Comparison of ENCODE assay signal across 8 cellular contexts in the genomic region with DNA sequence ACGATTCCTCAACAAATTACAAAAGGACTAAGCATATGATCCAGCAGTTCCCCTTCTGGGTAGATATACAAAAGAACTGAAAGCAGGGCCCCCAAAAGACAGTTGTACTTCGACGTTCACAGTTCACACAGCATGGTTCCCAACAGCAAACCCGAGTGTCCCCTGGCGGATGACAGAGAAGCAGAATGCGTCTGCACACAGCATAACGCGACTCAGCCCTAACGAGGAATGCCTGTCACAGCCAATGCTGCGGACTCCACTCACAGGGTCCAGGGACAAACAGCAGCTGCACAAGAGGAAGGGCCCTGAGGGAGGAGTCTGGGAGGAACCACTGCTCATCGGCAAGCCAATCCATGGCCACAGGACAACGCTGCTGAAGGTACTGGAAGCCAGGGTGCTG.
DNase-seq lines count a peak whose midpoint lies in the region; ATAC-seq and TF ChIP-seq lines count a peak whose summit lies in the region.

No MANE protein-coding gene starts in this region.

- no peaks in the 10 kb centered on the region for H3K27me3 Mint-ChIP-seq in CD4-positive, CD25-positive, alpha-beta regulatory T cell
- no peaks in the 10 kb centered on the region for H3K27me3 Mint-ChIP-seq in central memory CD8-positive, alpha-beta T cell
- H3K27me3 Mint-ChIP-seq in natural killer cell (ENCODE audit: low read depth in 2 of 2), result no peaks in the 10 kb centered on the region

- TF ChIP-seq CTCF in natural killer cell (IDR thresholded peaks at IDR 0.05), result no peak
- no peak for TF ChIP-seq CTCF in PC-3 (conservative IDR thresholded peaks at IDR 0.05; ENCODE audit: low read depth, low read length)
- no peak for TF ChIP-seq CTCF in uterus (IDR thresholded peaks at IDR 0.05)

- H3K9me2 ChIP-seq in PC-3 (replicated peaks; ENCODE audit: low read length), result no peaks in the 10 kb centered on the region

- POLR2A ChIA-PET in PC-3 (lab: Charles Lee; ENCODE audit: unreplicated experiment), result no interaction called here

- no TSS peak for BruUV-seq in PC-3 (replicated peaks; lab: Mats Ljungman, UMichigan)

- no peaks in the 10 kb centered on the region for H3K27me3 ChIP-seq in CD4-positive, CD25-positive, alpha-beta regulatory T cell (ENCODE audit: control insufficient read depth, insufficient read depth, low read length)
- no peaks in the 10 kb centered on the region for H3K27me3 ChIP-seq in PC-3 (ENCODE audit: low read length)
- no peaks in the 10 kb centered on the region for H3K27me3 ChIP-seq in uterus

- H3K4me3 Mint-ChIP-seq in CD4-positive, CD25-positive, alpha-beta regulatory T cell, result peak overlapping the region; percentile 74 to 90 (median 82)
- peak overlapping the region; percentile 76 for H3K4me3 Mint-ChIP-seq in central memory CD8-positive, alpha-beta T cell
- H3K4me3 Mint-ChIP-seq in natural killer cell, result peak overlapping the region; percentile 87

- H3K36me3 Mint-ChIP-seq in CD4-positive, CD25-positive, alpha-beta regulatory T cell, result peaks cover 4% of the 10 kb centered on the region
- peaks cover 19% of the 10 kb centered on the region for H3K36me3 Mint-ChIP-seq in central memory CD8-positive, alpha-beta T cell (ENCODE audit: insufficient read depth)
- no peaks in the 10 kb centered on the region for H3K36me3 Mint-ChIP-seq in natural killer cell

- no peak overlapping the region for H2AFZ ChIP-seq in PC-3 (ENCODE audit: low read length)

- ATAC-seq in CD4-positive, CD25-positive, alpha-beta regulatory T cell (ENCODE audit: low read depth in 2 of 2), result no peak
- no peak for ATAC-seq in central memory CD8-positive, alpha-beta T cell (replicated peaks; ENCODE audit: extremely low read depth, poor library complexity, severe bottlenecking)
- ATAC-seq in natural killer cell (peak in 2 of 3 donors; percentile 1 to 22), PC-3 (no peak), HG02840 (IDR thresholded peaks at IDR 0.05; ENCODE audit: low FRiP score, unreplicated experiment) (no peak)

- H3K4me2 ChIP-seq in PC-3 (ENCODE audit: low read length), result no peak overlapping the region

- H3K9me3 ChIP-seq in CD4-positive, CD25-positive, alpha-beta regulatory T cell (ENCODE audit: control insufficient read depth in 2 of 2, low read length in 2 of 2), result no peaks in the 10 kb centered on the region
- H3K9me3 ChIP-seq in PC-3 (ENCODE audit: low read length) (no peaks in the 10 kb centered on the region), uterus (no peaks in the 10 kb centered on the region)

- peaks cover 10% of the 10 kb centered on the region; the same call in 1 of the 2 replicates for H4K20me1 ChIP-seq in PC-3 (ENCODE audit: low read length)

- no peaks in the 10 kb centered on the region for H3F3A ChIP-seq in PC-3 (ENCODE audit: low read length, unreplicated experiment)

- no peak for DNase-seq in CD4-positive, CD25-positive, alpha-beta regulatory T cell
- DNase-seq in NCI-H1694 treated with DMSO at 0.1 percent for 48 hours (lab: John Stamatoyannopoulos, UW) (peak; percentile 47), natural killer cell (no peak), PC-3 (no peak), uterus (no peak), NCI-H226 (no peak)
- DNase-seq in central memory CD8-positive, alpha-beta T cell (ENCODE audit: low spot score in 2 of 2), result no peak

- H3K27ac Mint-ChIP-seq in CD4-positive, CD25-positive, alpha-beta regulatory T cell, result peak overlapping the region; percentile 20 to 91 (median 65)
- H3K27ac Mint-ChIP-seq in central memory CD8-positive, alpha-beta T cell (ENCODE audit: low read depth), result peak overlapping the region; percentile 84
- peak overlapping the region; percentile 82 to 83 for H3K27ac Mint-ChIP-seq in natural killer cell

- peaks cover 27 to 97% (median 80%) of the 10 kb centered on the region in 4 donors for H3K4me1 Mint-ChIP-seq in CD4-positive, CD25-positive, alpha-beta regulatory T cell
- peaks cover 82% of the 10 kb centered on the region for H3K4me1 Mint-ChIP-seq in central memory CD8-positive, alpha-beta T cell
- H3K4me1 Mint-ChIP-seq in natural killer cell, result peaks cover 77 to 92% of the 10 kb centered on the region in 2 donors

- no peak for TF ChIP-seq POLR2A in uterus (IDR thresholded peaks at IDR 0.05)

- peaks cover 98% of the 10 kb centered on the region for H3K79me2 ChIP-seq in PC-3 (ENCODE audit: low read length)

- peak overlapping the region; percentile 85 for H3K27ac ChIP-seq in CD4-positive, CD25-positive, alpha-beta regulatory T cell (ENCODE audit: insufficient read depth, low read length, poor library complexity, severe bottlenecking)
- no peak overlapping the region for H3K27ac ChIP-seq in PC-3 (ENCODE audit: low read length)
- H3K27ac ChIP-seq in uterus, result no peak overlapping the region

- peak overlapping the region; percentile 77 for H3K4me3 ChIP-seq in CD4-positive, CD25-positive, alpha-beta regulatory T cell (ENCODE audit: low read depth, low read length)
- no peak overlapping the region for H3K4me3 ChIP-seq in PC-3 (ENCODE audit: low read length)
- no peak overlapping the region for H3K4me3 ChIP-seq in uterus

- intact Hi-C loops in natural killer cell (cut with micrococcal nuclease), result loop anchor here (5.0 kb wide), 1 partner anchor 40 kb away; no protein-coding TSS in a partner anchor
- intact Hi-C loops in PC-3 (cut with micrococcal nuclease), result no loop called here
- intact Hi-C loops in uterus (cut with DNase I; ENCODE audit: low total_unique reads), result no loop called here

- H3K4me1 ChIP-seq in CD4-positive, CD25-positive, alpha-beta regulatory T cell (ENCODE audit: control insufficient read depth, insufficient read depth, low read length, poor library complexity, severe bottlenecking), result peaks cover 93% of the 10 kb centered on the region
- H3K4me1 ChIP-seq in PC-3 (ENCODE audit: insufficient read depth, low read length) (no peaks in the 10 kb centered on the region), uterus (peaks cover 0 to under 1% of the 10 kb centered on the region in 2 donors)

- CTCF ChIA-PET in PC-3 (lab: Charles Lee), result no interaction called here

- no peaks in the 10 kb centered on the region for H3K9me3 Mint-ChIP-seq in CD4-positive, CD25-positive, alpha-beta regulatory T cell
- H3K9me3 Mint-ChIP-seq in central memory CD8-positive, alpha-beta T cell, result no peaks in the 10 kb centered on the region
- no peaks in the 10 kb centered on the region for H3K9me3 Mint-ChIP-seq in natural killer cell

- no peak overlapping the region for H3K9ac ChIP-seq in PC-3 (ENCODE audit: low read length)

- no peaks in the 10 kb centered on the region for H3K36me3 ChIP-seq in CD4-positive, CD25-positive, alpha-beta regulatory T cell (ENCODE audit: control insufficient read depth, insufficient read depth, low read length)
- peaks cover 3% of the 10 kb centered on the region; the same call in 1 of the 2 replicates for H3K36me3 ChIP-seq in PC-3 (ENCODE audit: low read depth, low read length)
- no peaks in the 10 kb centered on the region for H3K36me3 ChIP-seq in uterus

Comparison
In these comparisons a context has a peak if more than half of its experiments do, and no peak if none do; other contexts are left out.
1. ATAC-seq: peak in natural killer cell (2 of 3); none in CD4-positive, CD25-positive, alpha-beta regulatory T cell (0 of 2), central memory CD8-positive, alpha-beta T cell (single experiment), PC-3 (single experiment) and HG02840 (single experiment).
2. Peak in every context shown above with its lines, with median percentiles within 50 percentile points of each other: H3K27ac Mint-ChIP-seq and H3K4me3 Mint-ChIP-seq.